13 cellular contexts compared by ENCODE assay signal in genomic region chr11:33895752-33896137, GRCh38. TPM values are rescaled to one million over a fixed set of nuclear protein-coding genes. Genes with fewer than 3 reads are reported as not detected.
DNase-seq lines count a peak whose midpoint lies in the region; ATAC-seq and TF ChIP-seq lines count a peak whose summit lies in the region.
"Had no signal": no experiment of that assay in that cellular context is flagged by ENCODE, and none has a peak within 500 bp of the region (broad histone marks: within the 10 kb centered on the region; RNA-seq: fewer than 3 reads in every experiment).

No MANE protein-coding gene starts in this region.

- peaks cover 8% of the 10 kb centered on the region for H3K4me1 Mint-ChIP-seq in endodermal cell

- no peak overlapping the region for H3K27ac Mint-ChIP-seq in endodermal cell

- no peak overlapping the region for H3K9ac ChIP-seq in endodermal cell (ENCODE audit: extremely low read depth, low read length, poor library complexity, severe bottlenecking)

- TF ChIP-seq CTCF in endodermal cell (conservative IDR thresholded peaks at IDR 0.05), result no peak

- no peaks in the 10 kb centered on the region for H3K9me3 ChIP-seq in endodermal cell (ENCODE audit: control insufficient read depth, low read length)
- no peaks in the 10 kb centered on the region for H3K9me3 ChIP-seq in thymus (ENCODE audit: control insufficient read depth)
- H3K9me3 ChIP-seq: colonic mucosa, HAP-1, ovary, thyroid gland had no signal

- H3K27me3 Mint-ChIP-seq in endodermal cell (ENCODE audit: insufficient read depth), result no peaks in the 10 kb centered on the region

- H3K27me3 ChIP-seq in endodermal cell (ENCODE audit: control insufficient read depth, insufficient read depth, low read length, poor library complexity, severe bottlenecking), result no peaks in the 10 kb centered on the region
- H3K27me3 ChIP-seq in thymus (ENCODE audit: control insufficient read depth, insufficient read depth), result peaks cover 8% of the 10 kb centered on the region
- H3K27me3 ChIP-seq: colonic mucosa, ovary, thyroid gland had no signal

- H3K9me3 Mint-ChIP-seq in endodermal cell, result no peaks in the 10 kb centered on the region

- H3K36me3 Mint-ChIP-seq in endodermal cell (ENCODE audit: low read depth), result no peaks in the 10 kb centered on the region

- 93 to 100% methylated on average over 2 of the region's 2 CpGs for WGBS in endodermal cell (ENCODE audit: insufficient coverage in 1 of 2, insufficient read length in 1 of 2), 2 experiments
- 96% methylated on average over 2 of the region's 2 CpGs for WGBS in thymus

- DNase-seq in NCI-H2196 (lab: John Stamatoyannopoulos, UW; ENCODE audit: unreplicated experiment) (peak; percentile 30), NCI-H2196 treated with DMSO at 0.1 percent for 48 hours (lab: John Stamatoyannopoulos, UW; ENCODE audit: unreplicated experiment) (no peak), NCI-H69 (lab: John Stamatoyannopoulos, UW) (peak; percentile 85), endodermal cell (no peak), NCI-H2029 (lab: John Stamatoyannopoulos, UW) (no peak)
- no peak for DNase-seq in stimulated activated CD4-positive, alpha-beta T cell treated with anti-CD3 and anti-CD28 coated beads, Interleukin-2, amount 100 ng/mL, for 48 hours
- DNase-seq: colonic mucosa; ovary; stimulated activated CD4-positive, alpha-beta T cell treated with anti-CD3 and anti-CD28 coated beads, Interleukin-15, amount 100 ng/mL, for 24 hours; thyroid gland had no signal

- H3K36me3 ChIP-seq in endodermal cell (ENCODE audit: control insufficient read depth, insufficient read depth, low read length) (no peaks in the 10 kb centered on the region), thymus (ENCODE audit: control insufficient read depth, insufficient read depth) (no peaks in the 10 kb centered on the region)
- H3K36me3 ChIP-seq: colonic mucosa, HAP-1, ovary, thyroid gland had no signal

- no peak overlapping the region for H3K4me3 ChIP-seq in endodermal cell (ENCODE audit: low read length)
- no peak overlapping the region for H3K4me3 ChIP-seq in thymus (ENCODE audit: low read length)
- H3K4me3 ChIP-seq: colonic mucosa, HAP-1, ovary, thyroid gland had no signal

- H3K4me1 ChIP-seq in endodermal cell (ENCODE audit: control insufficient read depth, insufficient read depth, low read length) (no peaks in the 10 kb centered on the region), thymus (ENCODE audit: control insufficient read depth, insufficient read depth, low read length) (peaks cover 28% of the 10 kb centered on the region)
- H3K4me1 ChIP-seq: colonic mucosa, HAP-1 had no signal

- H3K27ac ChIP-seq in endodermal cell (ENCODE audit: low read depth, low read length) (peak overlapping the region; percentile 52), thymus (ENCODE audit: low read depth) (peak overlapping the region; percentile 3)
- H3K27ac ChIP-seq: colonic mucosa, ovary, thyroid gland had no signal

- ATAC-seq in HG02588 (IDR thresholded peaks at IDR 0.05; ENCODE audit: unreplicated experiment), result no peak

- no peak overlapping the region for H3K4me3 Mint-ChIP-seq in endodermal cell

RNA-seq across cellular contexts. Expression of gene LMO2, which starts 3.9 kb away (rescaled TPM):
- 1 to 10 TPM; 1.1 to 1.2 TPM for total RNA-seq in endodermal cell
- 5.7 TPM for polyA plus RNA-seq in endodermal cell (2013, experiment 1 of 2)
- 8.5 TPM for polyA plus RNA-seq in endodermal cell (2013, experiment 2 of 2)
- 31.1 TPM for polyA plus RNA-seq in thymus

Comparison
In these comparisons a context has a peak if more than half of its experiments do, and no peak if none do; other contexts are left out.
1. DNase-seq: peak in NCI-H2196 (single experiment) and NCI-H69 (single experiment); none in NCI-H2196 treated with DMSO at 0.1 percent for 48 hours (single experiment), endodermal cell (single experiment), stimulated activated CD4-positive, alpha-beta T cell treated with anti-CD3 and anti-CD28 coated beads, Interleukin-2, amount 100 ng/mL, for 48 hours (0 of 2) and NCI-H2029 (single experiment).